In genomic region chr16:56571525-56571924, GRCh38 we compare ENCODE assay signal across 1 cellular context.
TF ChIP-seq lines count a peak whose summit lies in the region.

No MANE protein-coding gene starts in this region.

TF ChIP-seq in HepG2, 621 proteins besides CTCF, POLR2A, EP300 and RAD21:
- TF ChIP-seq ZBTB44 (CRISPR knock-in tag; IDR thresholded peaks at IDR 0.05) (no peak), SSRP1 (CRISPR knock-in tag; IDR thresholded peaks at IDR 0.05) (no peak), SNAPC4 (CRISPR knock-in tag; IDR thresholded peaks at IDR 0.05) (no peak), THAP9 (CRISPR knock-in tag; IDR thresholded peaks at IDR 0.05; ENCODE audit: borderline replicate concordance) (no peak), PRDM10 (CRISPR knock-in tag; IDR thresholded peaks at IDR 0.05; ENCODE audit: low read depth) (no peak), ZFP62 (CRISPR knock-in tag; IDR thresholded peaks at IDR 0.05) (no peak), NAIF1 (CRISPR knock-in tag; IDR thresholded peaks at IDR 0.05; ENCODE audit: borderline replicate concordance) (no peak), LBX2 (CRISPR knock-in tag; IDR thresholded peaks at IDR 0.05; ENCODE audit: borderline replicate concordance) (no peak), TBL1XR1 (IDR thresholded peaks at IDR 0.05; ENCODE audit: borderline replicate concordance, low read length, partially characterized antibody) (no peak), FOXP4 (CRISPR knock-in tag; IDR thresholded peaks at IDR 0.05) (no peak), EED (CRISPR knock-in tag; IDR thresholded peaks at IDR 0.05) (no peak), ATAD3A (CRISPR knock-in tag; IDR thresholded peaks at IDR 0.05) (no peak), ZNF512B (CRISPR knock-in tag; IDR thresholded peaks at IDR 0.05; ENCODE audit: borderline replicate concordance) (no peak), ATF6 (CRISPR knock-in tag; conservative IDR thresholded peaks at IDR 0.05) (no peak), ZSCAN9 (CRISPR knock-in tag; IDR thresholded peaks at IDR 0.05; ENCODE audit: borderline replicate concordance) (no peak), REPIN1 (CRISPR knock-in tag; IDR thresholded peaks at IDR 0.05; ENCODE audit: borderline replicate concordance, low read depth) (no peak), SATB2 (CRISPR knock-in tag; IDR thresholded peaks at IDR 0.05) (no peak)
